Comparison of ENCODE assay signal across 15 cellular contexts in the genomic region with DNA sequence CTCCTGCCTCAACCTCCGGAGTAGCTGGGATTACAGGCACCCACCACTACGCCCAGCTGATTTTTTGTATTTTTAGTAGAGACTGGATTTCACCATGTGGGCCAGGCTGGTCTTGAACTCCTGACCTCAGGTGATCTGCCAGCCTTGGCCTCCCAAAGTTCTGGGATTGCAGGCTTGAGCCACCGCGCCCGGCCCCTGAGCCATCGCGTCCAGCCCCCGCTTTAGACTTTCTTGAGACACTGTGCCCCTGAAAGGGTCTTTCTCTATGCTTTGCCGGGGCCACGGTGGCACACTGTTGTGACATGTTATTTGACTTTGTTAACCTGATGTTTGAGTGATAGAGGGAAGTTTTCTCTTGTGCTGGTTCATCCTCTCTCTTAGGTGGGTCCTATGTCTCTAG.
DNase-seq lines count a peak whose midpoint lies in the region; ATAC-seq, FAIRE-seq and TF ChIP-seq lines count a peak whose summit lies in the region.
"Had no signal": no experiment of that assay in that cellular context is flagged by ENCODE, and none has a peak within 500 bp of the region (broad histone marks: within the 10 kb centered on the region; RNA-seq: fewer than 3 reads in every experiment).

No MANE protein-coding gene starts in this region.

- intact Hi-C loops in kidney (cut with DNase I): no loop called here
- intact Hi-C loops in spleen (cut with DNase I; ENCODE audit: low total_unique reads): no loop called here

- H3K36me3 ChIP-seq in astrocyte (ENCODE audit: insufficient read depth, low read length) (no peaks in the 10 kb centered on the region), kidney (ENCODE audit: control insufficient read depth in 1 of 2, insufficient read depth in 2 of 2, low read length in 2 of 2) (no peaks in the 10 kb centered on the region), spleen (no peaks in the 10 kb centered on the region), Peyer's patch (no peaks in the 10 kb centered on the region)
- H3K36me3 ChIP-seq: HAP-1 had no signal

- H3K4me3 Mint-ChIP-seq in astrocyte (ENCODE audit: unreplicated experiment): no peak overlapping the region
- no peak overlapping the region for H3K4me3 Mint-ChIP-seq in natural killer cell treated with Interleukin-12 subunit alpha and Interleukin-12 subunit beta and Interleukin-15 and Interleukin-18, amount 100 ng/mL, for 72 hours
- H3K4me3 Mint-ChIP-seq: CD4-positive, alpha-beta memory T cell had no signal

- H3K4me3 ChIP-seq in astrocyte (ENCODE audit: insufficient read depth, low read depth, low read length) (no peak overlapping the region), kidney (ENCODE audit: low read length in 2 of 2) (no peak overlapping the region), spleen (no peak overlapping the region), Peyer's patch (no peak overlapping the region)
- H3K4me3 ChIP-seq: HAP-1 had no signal

- H3K9ac ChIP-seq in astrocyte (ENCODE audit: low read length): no peak overlapping the region
- no peak overlapping the region for H3K9ac ChIP-seq in kidney (ENCODE audit: low read length in 2 of 2)

- no peaks in the 10 kb centered on the region for H3K79me2 ChIP-seq in astrocyte (ENCODE audit: insufficient read depth, low read length)

- DNase-seq in astrocyte (ENCODE audit: low read depth) (no peak), kidney (peak; percentile 55), spleen (peak; percentile 52), mesenteric fat pad (ENCODE audit: low spot score) (no peak), Peyer's patch (no peak)
- DNase-seq in natural killer cell treated with Interleukin-12 subunit alpha and Interleukin-12 subunit beta and Interleukin-15 and Interleukin-18, amount 100 ng/mL, for 72 hours (ENCODE audit: low spot score): no peak
- DNase-seq: C1 segment of cervical spinal cord; Calu3; CD4-positive, alpha-beta memory T cell; COR-L47; DMS79 treated with DMSO at 0.1 percent for 48 hours; GOT3 had no signal

- peak overlapping the region; percentile 96 for H3K27ac Mint-ChIP-seq in astrocyte (ENCODE audit: unreplicated experiment)
- H3K27ac Mint-ChIP-seq in natural killer cell treated with Interleukin-12 subunit alpha and Interleukin-12 subunit beta and Interleukin-15 and Interleukin-18, amount 100 ng/mL, for 72 hours: peak overlapping the region in 1 of 2 donors; percentile 43
- H3K27ac Mint-ChIP-seq: CD4-positive, alpha-beta memory T cell had no signal

- peaks cover 4% of the 10 kb centered on the region for H3K4me1 Mint-ChIP-seq in astrocyte (ENCODE audit: low read depth, unreplicated experiment)
- H3K4me1 Mint-ChIP-seq in natural killer cell treated with Interleukin-12 subunit alpha and Interleukin-12 subunit beta and Interleukin-15 and Interleukin-18, amount 100 ng/mL, for 72 hours (ENCODE audit: low read depth in 2 of 2): no peaks in the 10 kb centered on the region

- FAIRE-seq in astrocyte (lab: Jason Lieb, UNC) (no peak), kidney (lab: Jason Lieb, UNC) (no peak)
- FAIRE-seq: G401.6, GM12892 had no signal

- H3K27ac ChIP-seq in astrocyte (ENCODE audit: low read depth, low read length) (no peak overlapping the region), kidney (ENCODE audit: low read depth in 2 of 2, low read length in 2 of 2) (no peak overlapping the region), spleen (no peak overlapping the region), Peyer's patch (no peak overlapping the region)

- H3K4me2 ChIP-seq in astrocyte (ENCODE audit: low read length): no peak overlapping the region

- H3K36me3 Mint-ChIP-seq in astrocyte (ENCODE audit: low read depth, unreplicated experiment): no peaks in the 10 kb centered on the region
- no peaks in the 10 kb centered on the region for H3K36me3 Mint-ChIP-seq in natural killer cell treated with Interleukin-12 subunit alpha and Interleukin-12 subunit beta and Interleukin-15 and Interleukin-18, amount 100 ng/mL, for 72 hours

- no peaks in the 10 kb centered on the region for H4K20me1 ChIP-seq in astrocyte (ENCODE audit: insufficient read depth, low read length)

- H3K9me3 ChIP-seq in astrocyte (ENCODE audit: insufficient read depth, low read depth, low read length) (no peaks in the 10 kb centered on the region), kidney (ENCODE audit: control insufficient read depth in 1 of 2, low read length in 2 of 2) (no peaks in the 10 kb centered on the region), spleen (peaks cover 0 to 10% (median 0%) of the 10 kb centered on the region in 8 donors), Peyer's patch (no peaks in the 10 kb centered on the region)
- H3K9me3 ChIP-seq: HAP-1 had no signal

- H3K27me3 ChIP-seq in astrocyte (ENCODE audit: insufficient read depth, low read length): no peaks in the 10 kb centered on the region
- no peaks in the 10 kb centered on the region for H3K27me3 ChIP-seq in spleen (replicated peaks in 1 of 7)
- no peaks in the 10 kb centered on the region for H3K27me3 ChIP-seq in Peyer's patch

- TF ChIP-seq CTCF in astrocyte (IDR thresholded peaks at IDR 0.05; ENCODE audit: insufficient read depth, low read depth, low read length) (no peak), kidney (IDR thresholded peaks at IDR 0.05; ENCODE audit: borderline replicate concordance, extremely low read depth, insufficient read depth) (no peak), spleen (IDR thresholded peaks at IDR 0.05 in 8 of 11, conservative IDR thresholded peaks at IDR 0.05 in 3 of 11) (no peak), Peyer's patch (IDR thresholded peaks at IDR 0.05) (no peak)

- no peaks in the 10 kb centered on the region for H3K27me3 Mint-ChIP-seq in astrocyte (ENCODE audit: low read depth, unreplicated experiment)
- H3K27me3 Mint-ChIP-seq in natural killer cell treated with Interleukin-12 subunit alpha and Interleukin-12 subunit beta and Interleukin-15 and Interleukin-18, amount 100 ng/mL, for 72 hours: no peaks in the 10 kb centered on the region
- H3K27me3 Mint-ChIP-seq: CD4-positive, alpha-beta memory T cell had no signal

- 85 to 96% (median 94%) methylated on average over 10 of the region's 10 CpGs for WGBS in spleen, 5 donors

- ATAC-seq in natural killer cell treated with Interleukin-12 subunit alpha and Interleukin-12 subunit beta and Interleukin-15 and Interleukin-18, amount 100 ng/mL, for 72 hours: no peak

- TF ChIP-seq POLR2A in spleen (IDR thresholded peaks at IDR 0.05) (no peak), Peyer's patch (IDR thresholded peaks at IDR 0.05) (no peak)

- no peak overlapping the region for H2AFZ ChIP-seq in astrocyte (ENCODE audit: low read depth, low read length)

- H3K9me3 Mint-ChIP-seq in astrocyte (ENCODE audit: unreplicated experiment): peaks cover 6% of the 10 kb centered on the region
- peaks cover 3% of the 10 kb centered on the region for H3K9me3 Mint-ChIP-seq in natural killer cell treated with Interleukin-12 subunit alpha and Interleukin-12 subunit beta and Interleukin-15 and Interleukin-18, amount 100 ng/mL, for 72 hours

- H3K4me1 ChIP-seq in astrocyte (ENCODE audit: insufficient read depth, low read length) (no peaks in the 10 kb centered on the region), kidney (ENCODE audit: control insufficient read depth in 1 of 2, insufficient read depth in 1 of 2, low read depth in 1 of 2, low read length in 2 of 2) (no peaks in the 10 kb centered on the region), spleen (no peaks in the 10 kb centered on the region), Peyer's patch (no peaks in the 10 kb centered on the region)
- H3K4me1 ChIP-seq: HAP-1 had no signal

Comparison
In these comparisons a context has a peak if more than half of its experiments do, and no peak if none do; other contexts are left out.
1. DNase-seq: peak in kidney (single experiment) and spleen (single experiment); none in astrocyte (single experiment), mesenteric fat pad (single experiment), Peyer's patch (0 of 3) and natural killer cell treated with Interleukin-12 subunit alpha and Interleukin-12 subunit beta and Interleukin-15 and Interleukin-18, amount 100 ng/mL, for 72 hours (single experiment).